In the genomic region with DNA sequence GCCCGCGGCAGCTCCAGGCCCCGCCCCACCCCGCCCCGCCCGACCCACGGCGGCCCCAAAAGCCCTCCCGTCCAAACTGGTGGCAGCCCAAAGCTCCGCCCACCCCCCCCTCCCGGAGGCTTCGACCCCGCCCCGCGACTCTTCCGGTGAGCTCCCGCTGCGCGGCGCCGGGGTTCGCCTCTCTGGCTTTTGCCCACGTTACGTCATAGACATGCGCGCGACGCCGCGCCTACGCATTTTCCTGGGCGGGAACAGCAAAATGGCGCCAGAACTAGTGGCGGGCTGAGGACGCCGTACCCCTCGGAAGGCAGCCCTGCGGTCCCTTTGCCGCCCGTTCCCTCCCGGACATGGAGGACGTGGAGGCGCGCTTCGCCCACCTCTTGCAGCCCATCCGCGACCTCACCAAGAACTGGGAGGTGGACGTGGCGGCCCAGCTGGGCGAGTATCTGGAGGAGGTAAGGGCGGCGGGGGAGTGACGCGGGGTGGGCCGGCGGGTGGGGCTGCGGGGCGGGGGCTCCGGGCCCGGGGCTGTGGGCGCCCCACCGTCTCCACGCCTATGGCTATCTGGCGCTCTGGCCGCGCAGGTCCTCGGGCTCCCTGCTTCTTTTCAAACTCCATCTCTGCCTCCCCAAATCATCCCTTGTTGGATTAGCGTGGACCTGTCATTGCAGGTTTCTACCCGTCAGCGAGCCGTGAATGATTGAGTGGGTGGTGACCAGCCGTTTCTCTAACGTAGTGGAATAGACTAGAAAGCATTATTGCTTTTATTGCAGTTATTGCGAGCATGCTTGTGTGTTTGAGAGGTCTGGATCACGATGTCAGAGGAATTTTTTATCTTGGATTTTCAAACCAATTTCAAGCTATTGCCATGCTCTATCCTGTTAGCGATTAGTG, we compare ENCODE assay signal across 1 cellular context.
TF ChIP-seq lines count a peak whose summit lies in the region.

Gene NCAPH2 (plus strand): TSS at position 234 of the 894 bp plus-strand sequence. CDS start 114 bp downstream, at position 348.

TF ChIP-seq in HepG2, 621 proteins besides CTCF, POLR2A, EP300 and RAD21 (continued from another document and continues in another):
- TF ChIP-seq ZNF275 (CRISPR knock-in tag; IDR thresholded peaks at IDR 0.05; ENCODE audit: borderline replicate concordance) (no peak), E2F5 (CRISPR knock-in tag; conservative IDR thresholded peaks at IDR 0.05) (peak; percentile 97), BRD4 (CRISPR knock-in tag; IDR thresholded peaks at IDR 0.05) (no peak), ZNF296 (CRISPR knock-in tag; conservative IDR thresholded peaks at IDR 0.05) (no peak), ZNF790 (CRISPR knock-in tag; IDR thresholded peaks at IDR 0.05; ENCODE audit: borderline replicate concordance) (no peak), ZNF782 (CRISPR knock-in tag; IDR thresholded peaks at IDR 0.05; ENCODE audit: borderline replicate concordance) (no peak), ZNF775 (CRISPR knock-in tag; IDR thresholded peaks at IDR 0.05; ENCODE audit: borderline replicate concordance) (no peak), ZNF574 (CRISPR knock-in tag; IDR thresholded peaks at IDR 0.05) (peak; percentile 88), YY1 (IDR thresholded peaks at IDR 0.05; ENCODE audit: insufficient read depth, insufficient replicate concordance, low read depth, low read length) (peak; percentile 96), THAP9 (CRISPR knock-in tag; IDR thresholded peaks at IDR 0.05; ENCODE audit: borderline replicate concordance) (peak; percentile 43; the same call in 1 of the 2 replicates), ZNF136 (CRISPR knock-in tag; IDR thresholded peaks at IDR 0.05; ENCODE audit: low read depth) (no peak), ZNF816 (CRISPR knock-in tag; IDR thresholded peaks at IDR 0.05; ENCODE audit: borderline replicate concordance) (no peak), ZNF556 (CRISPR knock-in tag; IDR thresholded peaks at IDR 0.05; ENCODE audit: borderline replicate concordance) (no peak; the same call in 1 of the 2 replicates), MTA1 (CRISPR knock-in tag; IDR thresholded peaks at IDR 0.05; ENCODE audit: borderline replicate concordance) (peak; percentile 53; the same call in 1 of the 2 replicates), MTA3 (CRISPR knock-in tag; IDR thresholded peaks at IDR 0.05) (no peak), NFE2L1 (CRISPR knock-in tag; IDR thresholded peaks at IDR 0.05; ENCODE audit: borderline replicate concordance) (no peak), KAT2B (IDR thresholded peaks at IDR 0.05; ENCODE audit: borderline replicate concordance, low read depth, low read length) (no peak), TEAD3 (CRISPR knock-in tag; optimal IDR thresholded peaks at IDR 0.05; ENCODE audit: borderline replicate concordance) (peak; percentile 32), ZNF383 (CRISPR knock-in tag; IDR thresholded peaks at IDR 0.05; ENCODE audit: borderline replicate concordance) (no peak), SRSF4 (IDR thresholded peaks at IDR 0.05; ENCODE audit: low read depth, low read length, poor library complexity, severe bottlenecking) (no peak), ZNF256 (CRISPR knock-in tag; conservative IDR thresholded peaks at IDR 0.05) (no peak), ZNF354B (CRISPR knock-in tag; IDR thresholded peaks at IDR 0.05) (no peak), MIXL1 (CRISPR knock-in tag; IDR thresholded peaks at IDR 0.05) (0 out of 2 replicates have a peak, but pooled peaks have one; percentile 39), ZNF451 (CRISPR knock-in tag; IDR thresholded peaks at IDR 0.05) (0 out of 2 replicates have a peak, but pooled peaks have one; percentile 33), BCLAF1 (IDR thresholded peaks at IDR 0.05) (no peak), ZNF570 (CRISPR knock-in tag; IDR thresholded peaks at IDR 0.05; ENCODE audit: borderline replicate concordance) (no peak), ZNF317 (CRISPR knock-in tag; IDR thresholded peaks at IDR 0.05) (0 out of 2 replicates have a peak, but pooled peaks have one; percentile 25), ZNF619 (CRISPR knock-in tag; IDR thresholded peaks at IDR 0.05) (no peak), NCOA1 (CRISPR knock-in tag; IDR thresholded peaks at IDR 0.05) (no peak)
- TF ChIP-seq, protein P1, sequence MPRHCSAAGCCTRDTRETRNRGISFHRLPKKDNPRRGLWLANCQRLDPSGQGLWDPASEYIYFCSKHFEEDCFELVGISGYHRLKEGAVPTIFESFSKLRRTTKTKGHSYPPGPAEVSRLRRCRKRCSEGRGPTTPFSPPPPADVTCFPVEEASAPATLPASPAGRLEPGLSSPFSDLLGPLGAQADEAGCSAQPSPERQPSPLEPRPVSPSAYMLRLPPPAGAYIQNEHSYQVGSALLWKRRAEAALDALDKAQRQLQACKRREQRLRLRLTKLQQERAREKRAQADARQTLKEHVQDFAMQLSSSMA (CRISPR knock-in tag; IDR thresholded peaks at IDR 0.05), result no peak
- TF ChIP-seq, protein P2, sequence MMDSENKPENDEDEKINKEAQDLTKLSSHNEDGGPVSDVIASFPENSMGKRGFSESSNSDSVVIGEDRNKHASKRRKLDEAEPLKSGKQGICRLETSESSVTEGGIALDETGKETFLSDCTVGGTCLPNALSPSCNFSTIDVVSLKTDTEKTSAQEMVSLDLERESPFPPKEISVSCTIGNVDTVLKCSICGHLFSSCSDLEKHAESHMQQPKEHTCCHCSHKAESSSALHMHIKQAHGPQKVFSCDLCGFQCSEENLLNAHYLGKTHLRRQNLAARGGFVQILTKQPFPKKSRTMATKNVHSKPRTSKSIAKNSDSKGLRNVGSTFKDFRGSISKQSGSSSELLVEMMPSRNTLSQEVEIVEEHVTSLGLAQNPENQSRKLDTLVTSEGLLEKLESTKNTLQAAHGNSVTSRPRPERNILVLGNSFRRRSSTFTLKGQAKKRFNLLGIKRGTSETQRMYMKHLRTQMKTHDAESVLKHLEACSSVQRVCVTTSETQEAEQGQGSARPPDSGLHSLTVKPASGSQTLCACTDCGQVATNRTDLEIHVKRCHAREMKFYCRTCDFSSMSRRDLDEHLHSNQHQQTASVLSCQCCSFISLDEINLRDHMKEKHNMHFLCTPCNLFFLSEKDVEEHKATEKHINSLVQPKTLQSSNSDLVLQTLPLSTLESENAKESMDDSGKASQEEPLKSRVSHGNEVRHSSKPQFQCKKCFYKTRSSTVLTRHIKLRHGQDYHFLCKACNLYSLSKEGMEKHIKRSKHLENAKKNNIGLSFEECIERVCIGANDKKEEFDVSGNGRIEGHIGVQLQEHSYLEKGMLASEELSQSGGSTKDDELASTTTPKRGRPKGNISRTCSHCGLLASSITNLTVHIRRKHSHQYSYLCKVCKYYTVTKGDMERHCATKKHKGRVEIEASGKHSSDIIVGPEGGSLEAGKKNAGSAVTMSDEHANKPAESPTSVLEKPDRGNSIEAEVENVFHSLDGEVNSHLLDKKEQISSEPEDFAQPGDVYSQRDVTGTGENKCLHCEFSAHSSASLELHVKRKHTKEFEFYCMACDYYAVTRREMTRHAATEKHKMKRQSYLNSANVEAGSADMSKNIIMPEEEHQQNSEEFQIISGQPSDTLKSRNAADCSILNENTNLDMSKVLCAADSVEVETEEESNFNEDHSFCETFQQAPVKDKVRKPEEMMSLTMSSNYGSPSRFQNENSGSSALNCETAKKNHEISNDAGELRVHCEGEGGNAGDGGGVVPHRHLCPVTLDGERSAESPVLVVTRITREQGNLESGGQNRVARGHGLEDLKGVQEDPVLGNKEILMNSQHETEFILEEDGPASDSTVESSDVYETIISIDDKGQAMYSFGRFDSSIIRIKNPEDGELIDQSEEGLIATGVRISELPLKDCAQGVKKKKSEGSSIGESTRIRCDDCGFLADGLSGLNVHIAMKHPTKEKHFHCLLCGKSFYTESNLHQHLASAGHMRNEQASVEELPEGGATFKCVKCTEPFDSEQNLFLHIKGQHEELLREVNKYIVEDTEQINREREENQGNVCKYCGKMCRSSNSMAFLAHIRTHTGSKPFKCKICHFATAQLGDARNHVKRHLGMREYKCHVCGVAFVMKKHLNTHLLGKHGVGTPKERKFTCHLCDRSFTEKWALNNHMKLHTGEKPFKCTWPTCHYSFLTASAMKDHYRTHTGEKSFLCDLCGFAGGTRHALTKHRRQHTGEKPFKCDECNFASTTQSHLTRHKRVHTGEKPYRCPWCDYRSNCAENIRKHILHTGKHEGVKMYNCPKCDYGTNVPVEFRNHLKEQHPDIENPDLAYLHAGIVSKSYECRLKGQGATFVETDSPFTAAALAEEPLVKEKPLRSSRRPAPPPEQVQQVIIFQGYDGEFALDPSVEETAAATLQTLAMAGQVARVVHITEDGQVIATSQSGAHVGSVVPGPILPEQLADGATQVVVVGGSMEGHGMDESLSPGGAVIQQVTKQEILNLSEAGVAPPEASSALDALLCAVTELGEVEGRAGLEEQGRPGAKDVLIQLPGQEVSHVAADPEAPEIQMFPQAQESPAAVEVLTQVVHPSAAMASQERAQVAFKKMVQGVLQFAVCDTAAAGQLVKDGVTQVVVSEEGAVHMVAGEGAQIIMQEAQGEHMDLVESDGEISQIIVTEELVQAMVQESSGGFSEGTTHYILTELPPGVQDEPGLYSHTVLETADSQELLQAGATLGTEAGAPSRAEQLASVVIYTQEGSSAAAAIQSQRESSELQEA (CRISPR knock-in tag; IDR thresholded peaks at IDR 0.05; ENCODE audit: not compliant biosample characterization), result no peak
- TF ChIP-seq, protein P3, sequence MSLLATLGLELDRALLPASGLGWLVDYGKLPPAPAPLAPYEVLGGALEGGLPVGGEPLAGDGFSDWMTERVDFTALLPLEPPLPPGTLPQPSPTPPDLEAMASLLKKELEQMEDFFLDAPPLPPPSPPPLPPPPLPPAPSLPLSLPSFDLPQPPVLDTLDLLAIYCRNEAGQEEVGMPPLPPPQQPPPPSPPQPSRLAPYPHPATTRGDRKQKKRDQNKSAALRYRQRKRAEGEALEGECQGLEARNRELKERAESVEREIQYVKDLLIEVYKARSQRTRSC (CRISPR knock-in tag; IDR thresholded peaks at IDR 0.05; ENCODE audit: low read depth), result no peak
